In the genomic region with DNA sequence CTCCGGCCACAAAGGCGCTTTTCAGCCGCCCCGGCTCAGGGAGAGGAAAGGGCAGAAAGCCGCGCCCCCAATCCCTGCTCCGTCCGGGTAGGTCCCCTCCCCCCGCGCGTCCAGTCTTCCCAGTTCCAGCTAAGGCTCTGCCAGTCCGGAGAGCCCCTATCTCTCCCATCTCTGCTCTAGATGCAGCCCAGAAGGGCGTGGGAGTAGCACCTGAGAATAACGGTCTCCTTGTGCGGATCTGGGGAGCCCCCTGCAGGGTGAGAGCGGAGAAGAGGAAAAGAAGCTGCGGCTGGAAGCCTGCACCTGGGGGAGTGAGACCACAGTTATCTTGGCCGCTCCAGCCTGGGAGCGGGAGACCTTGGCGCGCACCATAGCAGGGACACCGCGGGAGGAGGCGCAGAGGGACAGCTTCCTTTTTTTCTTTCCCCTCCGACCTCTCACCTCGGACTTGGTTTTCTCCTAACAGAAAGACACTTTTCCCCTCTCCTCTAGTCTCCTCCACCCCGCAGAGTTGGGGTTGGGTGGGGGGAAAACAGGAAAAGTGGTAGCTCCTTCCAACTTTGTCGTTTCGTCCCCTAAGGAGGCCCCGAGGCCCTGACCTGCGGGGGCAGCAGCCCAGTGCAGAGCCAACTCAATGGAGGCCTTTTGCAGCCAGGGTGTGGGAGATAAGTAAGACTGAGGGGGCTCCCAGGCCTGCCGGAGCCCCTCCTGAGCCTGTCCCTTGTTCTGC, we compare ENCODE assay signal across 9 cellular contexts. TPM values are rescaled to one million over a fixed set of nuclear protein-coding genes. Genes with fewer than 3 reads are reported as not detected.
DNase-seq lines count a peak whose midpoint lies in the region; ATAC-seq and TF ChIP-seq lines count a peak whose summit lies in the region.
"Had no signal": no experiment of that assay in that cellular context is flagged by ENCODE, and none has a peak within 500 bp of the region (broad histone marks: within the 10 kb centered on the region; RNA-seq: fewer than 3 reads in every experiment).

No MANE protein-coding gene starts in this region.

- H3K79me2 ChIP-seq in mesendoderm (ENCODE audit: control insufficient read depth, insufficient read depth, low read length): no peaks in the 10 kb centered on the region

- no peak overlapping the region for H3K4me2 ChIP-seq in mesendoderm (ENCODE audit: low read length)

- no peak overlapping the region for H4K8ac ChIP-seq in mesendoderm (ENCODE audit: low read depth, low read length)

- peaks cover 65% of the 10 kb centered on the region for H3K4me1 Mint-ChIP-seq in dendritic cell treated with granulocyte-macrophage colony-stimulating factor and Interleukin-4, amounts not matched to agents 40 ng/mL and 50 ng/mL, for 4 days (ENCODE audit: low read depth)

- peaks cover 20% of the 10 kb centered on the region for H3K36me3 Mint-ChIP-seq in dendritic cell treated with granulocyte-macrophage colony-stimulating factor and Interleukin-4, amounts not matched to agents 40 ng/mL and 50 ng/mL, for 4 days (ENCODE audit: low read depth)

- no peaks in the 10 kb centered on the region for H3K9me3 Mint-ChIP-seq in dendritic cell treated with granulocyte-macrophage colony-stimulating factor and Interleukin-4, amounts not matched to agents 40 ng/mL and 50 ng/mL, for 4 days

- WGBS in mesendoderm (ENCODE audit: extremely low coverage, insufficient coverage, low lambda C conversion rate): no CpG with 5 or more reads among the region's 32 CpGs

- H4K5ac ChIP-seq in mesendoderm (ENCODE audit: low read length): no peak overlapping the region

- H3K23ac ChIP-seq in mesendoderm (ENCODE audit: low read length): no peak overlapping the region

- H3K27ac Mint-ChIP-seq in dendritic cell treated with granulocyte-macrophage colony-stimulating factor and Interleukin-4, amounts not matched to agents 40 ng/mL and 50 ng/mL, for 4 days: no peak overlapping the region

- peak; percentile 38 to 48 for ATAC-seq in activated CD4-positive, CD25-positive, alpha-beta regulatory T cell treated with anti-CD3 and anti-CD28 coated beads, Interleukin-2, amount 50 U/mL, for 24 hours
- no peak for ATAC-seq in stimulated activated naive CD8-positive, alpha-beta T cell treated with anti-CD3 and anti-CD28 coated beads, Interleukin-15, Interleukin-2, amounts not matched to agents 100 U/mL and 50 U/mL, for 24 hours
- ATAC-seq in GM19351 (IDR thresholded peaks at IDR 0.05; ENCODE audit: unreplicated experiment): no peak

- peaks cover 63% of the 10 kb centered on the region for H3K27me3 ChIP-seq in mesendoderm (ENCODE audit: insufficient read depth, low read length, poor library complexity)

- peaks cover 1% of the 10 kb centered on the region for H3K36me3 ChIP-seq in mesendoderm (ENCODE audit: control insufficient read depth, insufficient read depth, low read length)

- H2BK15ac ChIP-seq in mesendoderm (replicated peaks; ENCODE audit: low read depth): no peak overlapping the region

- H3K9ac ChIP-seq in mesendoderm (ENCODE audit: low read length): no peak overlapping the region

- H2AK5ac ChIP-seq in mesendoderm (ENCODE audit: low read length): no peak overlapping the region

- H3K56ac ChIP-seq in mesendoderm (ENCODE audit: low read length): no peak overlapping the region

- H3K4me1 ChIP-seq in mesendoderm (ENCODE audit: control insufficient read depth, low read depth, low read length): peaks cover 3% of the 10 kb centered on the region

- no peak overlapping the region for H2BK5ac ChIP-seq in mesendoderm (ENCODE audit: low read length)

- H3K79me1 ChIP-seq in mesendoderm (ENCODE audit: low read length): no peaks in the 10 kb centered on the region

- DNase-seq in D341Med (ENCODE audit: low spot score) (peak; percentile 76), mesendoderm (peak; percentile 76), MV-4-11 (lab: John Stamatoyannopoulos, UW) (no peak)
- DNase-seq in stimulated activated naive CD8-positive, alpha-beta T cell treated with anti-CD3 and anti-CD28 coated beads, Interleukin-15, Interleukin-2, amounts not matched to agents 100 U/mL and 50 U/mL, for 24 hours: peak; percentile 75

- H3K27me3 Mint-ChIP-seq in dendritic cell treated with granulocyte-macrophage colony-stimulating factor and Interleukin-4, amounts not matched to agents 40 ng/mL and 50 ng/mL, for 4 days: peaks cover 86% of the 10 kb centered on the region

- no peak overlapping the region for H3K4ac ChIP-seq in mesendoderm (ENCODE audit: low read depth, low read length)

- no peak overlapping the region for H2BK120ac ChIP-seq in mesendoderm (ENCODE audit: low read depth, low read length)

- H3K4me3 ChIP-seq in mesendoderm (ENCODE audit: low read length): no peak overlapping the region
- H3K4me3 ChIP-seq: SK-N-MC had no signal

- peak; percentile 26; the same call in 1 of the 2 replicates for TF ChIP-seq CTCF in LNCAP (IDR thresholded peaks at IDR 0.05)

- H3K18ac ChIP-seq in mesendoderm (ENCODE audit: low read length): no peak overlapping the region

- intact Hi-C loops in dendritic cell treated with granulocyte-macrophage colony-stimulating factor and Interleukin-4, amounts not matched to agents 40 ng/mL and 50 ng/mL, for 4 days (cut with micrococcal nuclease): no loop called here

- H3K4me3 Mint-ChIP-seq in dendritic cell treated with granulocyte-macrophage colony-stimulating factor and Interleukin-4, amounts not matched to agents 40 ng/mL and 50 ng/mL, for 4 days: peak overlapping the region; percentile 53

- H3K27ac ChIP-seq in mesendoderm (ENCODE audit: low read depth, low read length): no peak overlapping the region
- H3K27ac ChIP-seq: SK-N-MC had no signal

RNA-seq across cellular contexts. Expression of a gene that starts 2.4 kb away (rescaled TPM):
- polyA plus RNA-seq in mesendoderm (2013, experiment 1 of 2): 0.01 TPM
- 0.03 TPM for polyA plus RNA-seq in mesendoderm (2013, experiment 2 of 2)

RNA-seq across cellular contexts. Expression of a gene that starts 18.4 kb away (rescaled TPM):
- 11.1 TPM for polyA plus RNA-seq in mesendoderm (2013, experiment 1 of 2)
- 12.6 TPM for polyA plus RNA-seq in mesendoderm (2013, experiment 2 of 2)

RNA-seq across cellular contexts. Expression of a gene that starts 22.5 kb away (rescaled TPM):
- 3.2 TPM for polyA plus RNA-seq in mesendoderm (2013, experiment 1 of 2)
- 3.1 TPM for polyA plus RNA-seq in mesendoderm (2013, experiment 2 of 2)

RNA-seq across cellular contexts. Expression of a gene that starts 31.7 kb away (rescaled TPM):
- 20.5 TPM for polyA plus RNA-seq in mesendoderm (2013, experiment 1 of 2)
- 19.3 TPM for polyA plus RNA-seq in mesendoderm (2013, experiment 2 of 2)

RNA-seq across cellular contexts. Expression of a gene that starts 38.9 kb away (rescaled TPM):
- polyA plus RNA-seq in mesendoderm (2013, experiment 1 of 2): 2,535 TPM
- 2,481 TPM for polyA plus RNA-seq in mesendoderm (2013, experiment 2 of 2)

Comparison
In these comparisons a context has a peak if more than half of its experiments do, and no peak if none do; other contexts are left out.
1. ATAC-seq: peak in activated CD4-positive, CD25-positive, alpha-beta regulatory T cell treated with anti-CD3 and anti-CD28 coated beads, Interleukin-2, amount 50 U/mL, for 24 hours (2 of 2); none in stimulated activated naive CD8-positive, alpha-beta T cell treated with anti-CD3 and anti-CD28 coated beads, Interleukin-15, Interleukin-2, amounts not matched to agents 100 U/mL and 50 U/mL, for 24 hours (single experiment) and GM19351 (single experiment).